Comparison of ENCODE assay signal across 18 cellular contexts in genomic region chr14:92988786-92989755, GRCh38.
DNase-seq lines count a peak whose midpoint lies in the region; TF ChIP-seq lines count a peak whose summit lies in the region.
"Had no signal": no experiment of that assay in that cellular context is flagged by ENCODE, and none has a peak within 500 bp of the region (broad histone marks: within the 10 kb centered on the region; RNA-seq: fewer than 3 reads in every experiment).

No MANE protein-coding gene starts in this region.

- no peak overlapping the region for H3K4me3 ChIP-seq in sigmoid colon
- H3K4me3 ChIP-seq: dorsolateral prefrontal cortex, GM23248, neural progenitor cell, suprapubic skin had no signal

- DNase-seq in D341Med (ENCODE audit: low spot score) = peak; percentile 87
- DNase-seq in NCI-H2107 (lab: John Stamatoyannopoulos, UW) = peak; percentile 39
- DNase-seq in sigmoid colon = no peak
- no peak for DNase-seq in mucosa of gallbladder (ENCODE audit: low spot score)
- DNase-seq in DMS53 treated with DMSO at 0.1 percent for 48 hours (lab: John Stamatoyannopoulos, UW; ENCODE audit: unreplicated experiment) = no peak
- DNase-seq in iPS-NIHi7 (ENCODE audit: extremely low spot score) = no peak
- DNase-seq: activated CD4-positive, alpha-beta T cell treated with anti-CD3 and anti-CD28 coated beads, Interleukin-2, amount 10 ng/mL, durations not matched to agents 7 days and 5 days; activated gamma-delta T cell; foreskin fibroblast; GM23248; NCI-H345; stimulated activated CD4-positive, alpha-beta T cell treated with anti-CD3 and anti-CD28 coated beads, Interleukin-12 subunit alpha, Interleukin-12 subunit beta, amount 100 ng/mL, for 4 hours; stimulated activated CD8-positive, alpha-beta memory T cell treated with anti-CD3 and anti-CD28 coated beads, Interleukin-4, amount 100 ng/mL, for 48 hours had no signal

- peak overlapping the region in 4 of 5 experiments; percentile 32 to 97 (median 70) for H3K27ac Mint-ChIP-seq in brain
- H3K27ac Mint-ChIP-seq: activated CD4-positive, alpha-beta T cell treated with anti-CD3 and anti-CD28 coated beads, Interleukin-2, amount 10 ng/mL, durations not matched to agents 7 days and 5 days; neural progenitor cell had no signal

- H3K4me3 Mint-ChIP-seq in brain = no peak overlapping the region
- H3K4me3 Mint-ChIP-seq: activated CD4-positive, alpha-beta T cell treated with anti-CD3 and anti-CD28 coated beads, Interleukin-2, amount 10 ng/mL, durations not matched to agents 7 days and 5 days; neural progenitor cell had no signal

- TF ChIP-seq EP300 in sigmoid colon (IDR thresholded peaks at IDR 0.05) = no peak

- 93 to 96% methylated on average over 14 of the region's 14 CpGs for WGBS in sigmoid colon, 2 donors

- no peaks in the 10 kb centered on the region for H3K9me3 Mint-ChIP-seq in brain
- H3K9me3 Mint-ChIP-seq: activated CD4-positive, alpha-beta T cell treated with anti-CD3 and anti-CD28 coated beads, Interleukin-2, amount 10 ng/mL, durations not matched to agents 7 days and 5 days; neural progenitor cell had no signal

- H3K36me3 Mint-ChIP-seq in brain = peaks cover 12% of the 10 kb centered on the region

- no peaks in the 10 kb centered on the region for H3K9me3 ChIP-seq in sigmoid colon
- H3K9me3 ChIP-seq: suprapubic skin had no signal

- TF ChIP-seq POLR2A in sigmoid colon (IDR thresholded peaks at IDR 0.05) = no peak

- intact Hi-C loops in sigmoid colon (cut with DNase I) = no loop called here

- H3K4me1 ChIP-seq in sigmoid colon = peaks cover 0 to 69% (median 49%) of the 10 kb centered on the region in 4 donors
- H3K4me1 ChIP-seq: neural progenitor cell had no signal

- H3K27me3 ChIP-seq in sigmoid colon = no peaks in the 10 kb centered on the region
- H3K27me3 ChIP-seq: dorsolateral prefrontal cortex, neural progenitor cell, suprapubic skin had no signal

- H3K36me3 ChIP-seq in sigmoid colon = peaks cover 0 to 13% (median 2%) of the 10 kb centered on the region in 4 donors
- H3K36me3 ChIP-seq: neural progenitor cell had no signal

- TF ChIP-seq CTCF in brain (conservative IDR thresholded peaks at IDR 0.05) = no peak
- TF ChIP-seq CTCF in sigmoid colon (IDR thresholded peaks at IDR 0.05) = no peak

- H3K27me3 Mint-ChIP-seq in brain = peaks cover 5% of the 10 kb centered on the region
- H3K27me3 Mint-ChIP-seq: activated CD4-positive, alpha-beta T cell treated with anti-CD3 and anti-CD28 coated beads, Interleukin-2, amount 10 ng/mL, durations not matched to agents 7 days and 5 days had no signal

- H3K27ac ChIP-seq in sigmoid colon = peak overlapping the region in 3 of 4 donors; percentile 77 to 84 (median 78)
- H3K27ac ChIP-seq: GM23248, KMS-11, neural progenitor cell, suprapubic skin had no signal

- H3K4me1 Mint-ChIP-seq in brain = peaks cover 56% of the 10 kb centered on the region
- H3K4me1 Mint-ChIP-seq: activated CD4-positive, alpha-beta T cell treated with anti-CD3 and anti-CD28 coated beads, Interleukin-2, amount 10 ng/mL, durations not matched to agents 7 days and 5 days had no signal

Comparison
In these comparisons a context has a peak if more than half of its experiments do, and no peak if none do; other contexts are left out.
1. DNase-seq: peak in D341Med (single experiment) and NCI-H2107 (single experiment); none in sigmoid colon (single experiment), mucosa of gallbladder (single experiment), DMS53 treated with DMSO at 0.1 percent for 48 hours (single experiment) and iPS-NIHi7 (single experiment).